9 cellular contexts compared by ENCODE assay signal in genomic region chr4:168880811-168881595, GRCh38.
A peak's percentile ranks its signal among the peaks of the same experiment; 100 is the strongest.
DNase-seq lines count a peak whose midpoint lies in the region; ATAC-seq, FAIRE-seq and TF ChIP-seq lines count a peak whose summit lies in the region.
"Had no signal": no experiment of that assay in that cellular context is flagged by ENCODE, and none has a peak within 500 bp of the region (broad histone marks: within the 10 kb centered on the region; RNA-seq: fewer than 3 reads in every experiment).

No MANE protein-coding gene starts in this region.

- no peak for TF ChIP-seq CTCF in GM13977 (IDR thresholded peaks at IDR 0.05; ENCODE audit: extremely low read depth, insufficient read depth, missing control alignments)

- H3K9ac ChIP-seq in skeletal muscle tissue (ENCODE audit: low read depth in 1 of 3, low read length in 3 of 3) = no peak overlapping the region

- DNase-seq in amniotic epithelial cell (ENCODE audit: low read depth) (peak; percentile 51), cerebellum (ENCODE audit: low spot score) (no peak), GM13977 (ENCODE audit: low spot score) (no peak), DMS79 treated with DMSO at 0.1 percent for 48 hours (lab: John Stamatoyannopoulos, UW) (no peak), urothelium cell line (ENCODE audit: low spot score) (no peak)

- H3K4me3 ChIP-seq in skeletal muscle tissue (ENCODE audit: low read length in 3 of 3) = no peak overlapping the region

- peaks cover 0 to 5% (median 0%) of the 10 kb centered on the region in 3 donors for H3K36me3 ChIP-seq in skeletal muscle tissue (ENCODE audit: control insufficient read depth in 3 of 3, insufficient read depth in 3 of 3, low read length in 3 of 3)

- ATAC-seq in GM19395 (IDR thresholded peaks at IDR 0.05; ENCODE audit: unreplicated experiment) = peak; percentile 76
- peak; percentile 66 for ATAC-seq in HG03103 (IDR thresholded peaks at IDR 0.05; ENCODE audit: low read depth, unreplicated experiment)

- no peaks in the 10 kb centered on the region for H3K27me3 ChIP-seq in skeletal muscle tissue (ENCODE audit: control insufficient read depth in 3 of 3, insufficient read depth in 3 of 3, low read length in 3 of 3)

- peaks cover 22 to 24% (median 24%) of the 10 kb centered on the region in 3 donors for H3K4me1 ChIP-seq in skeletal muscle tissue (ENCODE audit: control insufficient read depth in 3 of 3, insufficient read depth in 3 of 3, low read length in 3 of 3)

- in situ Hi-C loops in GM13977 (cut with MboI; ENCODE audit: low pct_unique_long_range_greater_than_20kb, low sequenced_read_pairs, unreplicated experiment) = no loop called here

- H3K27ac ChIP-seq in skeletal muscle tissue (ENCODE audit: low read depth, low read length) = peak overlapping the region; percentile 36

- no peak for FAIRE-seq in urothelium cell line (lab: Jason Lieb, UNC)
- FAIRE-seq: TTC549 had no signal

- no peaks in the 10 kb centered on the region for H3K9me3 ChIP-seq in skeletal muscle tissue (ENCODE audit: control insufficient read depth in 3 of 3, low read length in 3 of 3)
